In genomic region chr19:53977429-53977990, GRCh38 we compare ENCODE assay signal across 8 cellular contexts. TPM values are rescaled to one million over a fixed set of nuclear protein-coding genes. Genes with fewer than 3 reads are reported as not detected.
DNase-seq lines count a peak whose midpoint lies in the region; ATAC-seq and TF ChIP-seq lines count a peak whose summit lies in the region.

No MANE protein-coding gene starts in this region.

- ATAC-seq in WTC11 (0 out of 2 replicates have a peak, but pooled peaks have one; percentile 1), GM18505 (IDR thresholded peaks at IDR 0.05; ENCODE audit: unreplicated experiment) (no peak)

- TF ChIP-seq CTCF in WTC11 (IDR thresholded peaks at IDR 0.05) = no peak

- peak; percentile 87 for DNase-seq in GM03348 (ENCODE audit: low spot score)
- DNase-seq in NCI-H2029 (lab: John Stamatoyannopoulos, UW) = peak; percentile 11
- DNase-seq in WTC11 (ENCODE audit: low spot score) = peak; percentile 82
- DNase-seq in caudate nucleus (lab: John Stamatoyannopoulos, UW) = peak in 57 of 61 donors; percentile 15 to 92 (median 60)
- DNase-seq in iPS-NIHi7 (ENCODE audit: extremely low spot score) = peak; percentile 80
- peak; percentile 41 for DNase-seq in smooth muscle cell of the brain vasculature (ENCODE audit: low read depth, low spot score)
- DNase-seq in NCI-H345 treated with DMSO at 0.1 percent for 48 hours (lab: John Stamatoyannopoulos, UW; ENCODE audit: unreplicated experiment) = no peak

- no peaks in the 10 kb centered on the region for H3K9me3 Mint-ChIP-seq in WTC11

- H3K27me3 Mint-ChIP-seq in WTC11 (ENCODE audit: low read depth) = peaks cover 4% of the 10 kb centered on the region; the same call in 1 of the 2 replicates

- H3K4me1 Mint-ChIP-seq in WTC11 = peaks cover 15% of the 10 kb centered on the region

- POLR2A ChIA-PET in WTC11 (lab: Charles Lee) = interaction anchor here (0.5 to 1.5 kb wide), 4 partner anchors 30 to 98 kb away, joined by 3 to 5 read pairs (median 4); no protein-coding TSS in a partner anchor

- TF ChIP-seq POLR2A in GM18505 (IDR thresholded peaks at IDR 0.05; ENCODE audit: borderline replicate concordance, extremely low read depth, insufficient read depth, insufficient read length) = no peak

- H3K36me3 Mint-ChIP-seq in WTC11 = peaks cover 12% of the 10 kb centered on the region; the same call in 1 of the 2 replicates

- H3K27ac Mint-ChIP-seq in WTC11 = peak overlapping the region; percentile 94

- CTCF ChIA-PET in WTC11 (lab: Charles Lee) = interaction anchor here (0.7 to 2.7 kb wide), 6 partner anchors 30 to 71 kb away, joined by 4 to 26 read pairs (median 6); no protein-coding TSS in a partner anchor

- H3K27ac ChIP-seq in caudate nucleus (ENCODE audit: low read depth, low read length) = no peak overlapping the region

- peak overlapping the region; percentile 93 for H3K4me3 Mint-ChIP-seq in WTC11

TF ChIP-seq in WTC11, 78 proteins besides CTCF, POLR2A, EP300 and RAD21:
- no peak for TF ChIP-seq FOXJ3 (CRISPR knock-in tag; IDR thresholded peaks at IDR 0.05; ENCODE audit: borderline replicate concordance)
- TF ChIP-seq JUN (CRISPR knock-in tag; IDR thresholded peaks at IDR 0.05) = no peak
- TF ChIP-seq IRF2 (CRISPR knock-in tag; IDR thresholded peaks at IDR 0.05; ENCODE audit: borderline replicate concordance, low read depth) = no peak
- no peak for TF ChIP-seq NFE2L1 (CRISPR knock-in tag; IDR thresholded peaks at IDR 0.05)
- 0 out of 2 replicates have a peak, but pooled peaks have one; percentile 37 for TF ChIP-seq ERG (CRISPR knock-in tag; IDR thresholded peaks at IDR 0.05)
- TF ChIP-seq ZNF396 (CRISPR knock-in tag; IDR thresholded peaks at IDR 0.05; ENCODE audit: borderline replicate concordance) = peak; percentile 68; the same call in 1 of the 2 replicates
- TF ChIP-seq, protein P1, sequence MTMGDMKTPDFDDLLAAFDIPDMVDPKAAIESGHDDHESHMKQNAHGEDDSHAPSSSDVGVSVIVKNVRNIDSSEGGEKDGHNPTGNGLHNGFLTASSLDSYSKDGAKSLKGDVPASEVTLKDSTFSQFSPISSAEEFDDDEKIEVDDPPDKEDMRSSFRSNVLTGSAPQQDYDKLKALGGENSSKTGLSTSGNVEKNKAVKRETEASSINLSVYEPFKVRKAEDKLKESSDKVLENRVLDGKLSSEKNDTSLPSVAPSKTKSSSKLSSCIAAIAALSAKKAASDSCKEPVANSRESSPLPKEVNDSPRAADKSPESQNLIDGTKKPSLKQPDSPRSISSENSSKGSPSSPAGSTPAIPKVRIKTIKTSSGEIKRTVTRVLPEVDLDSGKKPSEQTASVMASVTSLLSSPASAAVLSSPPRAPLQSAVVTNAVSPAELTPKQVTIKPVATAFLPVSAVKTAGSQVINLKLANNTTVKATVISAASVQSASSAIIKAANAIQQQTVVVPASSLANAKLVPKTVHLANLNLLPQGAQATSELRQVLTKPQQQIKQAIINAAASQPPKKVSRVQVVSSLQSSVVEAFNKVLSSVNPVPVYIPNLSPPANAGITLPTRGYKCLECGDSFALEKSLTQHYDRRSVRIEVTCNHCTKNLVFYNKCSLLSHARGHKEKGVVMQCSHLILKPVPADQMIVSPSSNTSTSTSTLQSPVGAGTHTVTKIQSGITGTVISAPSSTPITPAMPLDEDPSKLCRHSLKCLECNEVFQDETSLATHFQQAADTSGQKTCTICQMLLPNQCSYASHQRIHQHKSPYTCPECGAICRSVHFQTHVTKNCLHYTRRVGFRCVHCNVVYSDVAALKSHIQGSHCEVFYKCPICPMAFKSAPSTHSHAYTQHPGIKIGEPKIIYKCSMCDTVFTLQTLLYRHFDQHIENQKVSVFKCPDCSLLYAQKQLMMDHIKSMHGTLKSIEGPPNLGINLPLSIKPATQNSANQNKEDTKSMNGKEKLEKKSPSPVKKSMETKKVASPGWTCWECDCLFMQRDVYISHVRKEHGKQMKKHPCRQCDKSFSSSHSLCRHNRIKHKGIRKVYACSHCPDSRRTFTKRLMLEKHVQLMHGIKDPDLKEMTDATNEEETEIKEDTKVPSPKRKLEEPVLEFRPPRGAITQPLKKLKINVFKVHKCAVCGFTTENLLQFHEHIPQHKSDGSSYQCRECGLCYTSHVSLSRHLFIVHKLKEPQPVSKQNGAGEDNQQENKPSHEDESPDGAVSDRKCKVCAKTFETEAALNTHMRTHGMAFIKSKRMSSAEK (CRISPR knock-in tag; IDR thresholded peaks at IDR 0.05; ENCODE audit: borderline replicate concordance) = peak; percentile 66; the same call in 1 of the 2 replicates
- TF ChIP-seq PRRX2 (CRISPR knock-in tag; IDR thresholded peaks at IDR 0.05) = peak; percentile 79; the same call in 1 of the 2 replicates
- TF ChIP-seq EMX1 (CRISPR knock-in tag; IDR thresholded peaks at IDR 0.05) = peak; percentile 73; the same call in 1 of the 2 replicates
- no peak for TF ChIP-seq ATF2 (CRISPR knock-in tag; IDR thresholded peaks at IDR 0.05; ENCODE audit: borderline replicate concordance, low read depth)

RNA-seq across cellular contexts. Expression of gene CACNG6, which starts 13.9 kb away (rescaled TPM):
- total RNA-seq in WTC11 (2021) = 2.5 to 3.3 TPM (median 2.5 TPM) in 3 replicates

RNA-seq across cellular contexts. Expression of gene CACNG8, which starts 14.8 kb away (rescaled TPM):
- 12.5 to 15.7 TPM (median 15.1 TPM) in 3 replicates for total RNA-seq in WTC11 (2021)
